2 cellular contexts compared by ENCODE assay signal in the genomic region with DNA sequence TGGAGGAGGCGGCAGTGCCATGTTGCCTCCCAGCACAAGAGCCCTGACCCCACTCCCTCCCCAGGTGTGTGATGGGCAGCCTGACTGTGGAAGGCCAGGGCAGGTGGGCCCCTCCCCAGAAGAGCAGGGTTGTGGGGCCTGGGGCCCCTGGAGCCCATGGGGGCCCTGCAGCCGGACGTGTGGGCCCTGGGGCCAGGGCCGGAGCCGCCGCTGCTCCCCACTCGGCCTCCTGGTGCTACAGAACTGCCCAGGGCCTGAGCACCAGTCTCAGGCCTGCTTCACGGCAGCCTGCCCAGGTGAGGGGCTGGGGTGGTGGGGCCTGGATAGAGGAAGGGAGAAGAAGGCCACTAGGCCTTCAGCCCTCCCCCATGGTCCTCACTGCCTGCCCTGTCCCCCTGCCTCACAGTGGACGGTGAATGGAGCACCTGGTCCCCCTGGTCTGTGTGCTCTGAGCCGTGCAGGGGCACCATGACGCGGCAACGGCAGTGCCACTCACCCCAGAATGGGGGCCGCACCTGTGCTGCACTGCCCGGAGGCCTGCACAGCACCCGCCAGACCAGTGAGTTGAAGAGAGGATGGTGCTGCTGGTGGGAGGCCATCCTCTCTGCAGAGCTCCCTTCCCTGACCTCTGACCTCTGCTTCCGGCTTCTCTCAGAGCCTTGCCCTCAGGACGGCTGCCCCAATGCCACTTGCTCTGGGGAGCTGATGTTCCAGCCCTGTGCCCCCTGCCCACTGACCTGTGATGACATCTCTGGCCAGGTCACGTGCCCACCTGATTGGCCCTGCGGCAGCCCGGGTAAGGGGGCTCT.
TF ChIP-seq lines count a peak whose summit lies in the region.

No MANE protein-coding gene starts in this region.

TF ChIP-seq in HepG2, 621 proteins besides CTCF, POLR2A, EP300 and RAD21:
- TF ChIP-seq FOXP1 (IDR thresholded peaks at IDR 0.05) = no peak
- TF ChIP-seq FOXP1 (CRISPR knock-in tag; IDR thresholded peaks at IDR 0.05) = no peak
- no peak for TF ChIP-seq MEF2D (CRISPR knock-in tag; IDR thresholded peaks at IDR 0.05)
- TF ChIP-seq NR2F6 (IDR thresholded peaks at IDR 0.05) = no peak
- 0 out of 2 replicates have a peak, but pooled peaks have one; percentile 6 for TF ChIP-seq NR2F6 (CRISPR knock-in tag; IDR thresholded peaks at IDR 0.05)
- TF ChIP-seq ZKSCAN5 (CRISPR knock-in tag; IDR thresholded peaks at IDR 0.05) = no peak
- TF ChIP-seq, protein P1, sequence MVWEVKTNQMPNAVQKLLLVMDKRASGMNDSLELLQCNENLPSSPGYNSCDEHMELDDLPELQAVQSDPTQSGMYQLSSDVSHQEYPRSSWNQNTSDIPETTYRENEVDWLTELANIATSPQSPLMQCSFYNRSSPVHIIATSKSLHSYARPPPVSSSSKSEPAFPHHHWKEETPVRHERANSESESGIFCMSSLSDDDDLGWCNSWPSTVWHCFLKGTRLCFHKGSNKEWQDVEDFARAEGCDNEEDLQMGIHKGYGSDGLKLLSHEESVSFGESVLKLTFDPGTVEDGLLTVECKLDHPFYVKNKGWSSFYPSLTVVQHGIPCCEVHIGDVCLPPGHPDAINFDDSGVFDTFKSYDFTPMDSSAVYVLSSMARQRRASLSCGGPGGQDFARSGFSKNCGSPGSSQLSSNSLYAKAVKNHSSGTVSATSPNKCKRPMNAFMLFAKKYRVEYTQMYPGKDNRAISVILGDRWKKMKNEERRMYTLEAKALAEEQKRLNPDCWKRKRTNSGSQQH (CRISPR knock-in tag; IDR thresholded peaks at IDR 0.05; ENCODE audit: low read depth) = no peak
- no peak for TF ChIP-seq CBX2 (IDR thresholded peaks at IDR 0.05; ENCODE audit: low read depth, low read length)
- no peak for TF ChIP-seq CBX2 (CRISPR knock-in tag; IDR thresholded peaks at IDR 0.05; ENCODE audit: low read depth)
- no peak for TF ChIP-seq HOXA9 (CRISPR knock-in tag; IDR thresholded peaks at IDR 0.05; ENCODE audit: borderline replicate concordance)
- TF ChIP-seq, protein P2, sequence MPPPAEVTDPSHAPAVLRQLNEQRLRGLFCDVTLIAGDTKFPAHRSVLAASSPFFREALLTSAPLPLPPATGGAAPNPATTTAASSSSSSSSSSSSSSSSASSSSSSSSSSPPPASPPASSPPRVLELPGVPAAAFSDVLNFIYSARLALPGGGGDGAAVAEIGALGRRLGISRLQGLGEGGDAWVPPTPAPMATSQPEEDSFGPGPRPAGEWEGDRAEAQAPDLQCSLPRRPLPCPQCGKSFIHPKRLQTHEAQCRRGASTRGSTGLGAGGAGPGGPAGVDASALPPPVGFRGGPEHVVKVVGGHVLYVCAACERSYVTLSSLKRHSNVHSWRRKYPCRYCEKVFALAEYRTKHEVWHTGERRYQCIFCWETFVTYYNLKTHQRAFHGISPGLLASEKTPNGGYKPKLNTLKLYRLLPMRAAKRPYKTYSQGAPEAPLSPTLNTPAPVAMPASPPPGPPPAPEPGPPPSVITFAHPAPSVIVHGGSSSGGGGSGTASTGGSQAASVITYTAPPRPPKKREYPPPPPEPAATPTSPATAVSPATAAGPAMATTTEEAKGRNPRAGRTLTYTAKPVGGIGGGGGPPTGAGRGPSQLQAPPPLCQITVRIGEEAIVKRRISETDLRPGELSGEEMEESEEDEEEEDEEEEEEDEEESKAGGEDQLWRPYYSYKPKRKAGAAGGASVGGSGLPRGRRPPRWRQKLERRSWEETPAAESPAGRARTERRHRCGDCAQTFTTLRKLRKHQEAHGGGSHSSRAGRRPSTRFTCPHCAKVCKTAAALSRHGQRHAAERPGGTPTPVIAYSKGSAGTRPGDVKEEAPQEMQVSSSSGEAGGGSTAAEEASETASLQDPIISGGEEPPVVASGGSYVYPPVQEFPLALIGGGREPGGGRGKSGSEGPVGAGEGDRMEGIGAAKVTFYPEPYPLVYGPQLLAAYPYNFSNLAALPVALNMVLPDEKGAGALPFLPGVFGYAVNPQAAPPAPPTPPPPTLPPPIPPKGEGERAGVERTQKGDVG (CRISPR knock-in tag; IDR thresholded peaks at IDR 0.05; ENCODE audit: borderline replicate concordance) = no peak
- TF ChIP-seq HNRNPL (IDR thresholded peaks at IDR 0.05; ENCODE audit: low read depth, low read length) = 0 out of 2 replicates have a peak, but pooled peaks have one; percentile 48

TF ChIP-seq in GM12878, 131 proteins besides CTCF, POLR2A, EP300 and RAD21:
- no peak for TF ChIP-seq ZNF24 (IDR thresholded peaks at IDR 0.05)
- no peak for TF ChIP-seq FOXM1 (IDR thresholded peaks at IDR 0.05; ENCODE audit: low read depth, low read length)
- TF ChIP-seq CEBPB (IDR thresholded peaks at IDR 0.05; ENCODE audit: borderline replicate concordance in 1 of 2, low read depth in 2 of 2, low read length in 2 of 2) = no peak
- peak; percentile 58 for TF ChIP-seq NR2F1 (conservative IDR thresholded peaks at IDR 0.05)
- no peak for TF ChIP-seq ATF7 (IDR thresholded peaks at IDR 0.05; ENCODE audit: low read depth)
- TF ChIP-seq, protein P3, sequence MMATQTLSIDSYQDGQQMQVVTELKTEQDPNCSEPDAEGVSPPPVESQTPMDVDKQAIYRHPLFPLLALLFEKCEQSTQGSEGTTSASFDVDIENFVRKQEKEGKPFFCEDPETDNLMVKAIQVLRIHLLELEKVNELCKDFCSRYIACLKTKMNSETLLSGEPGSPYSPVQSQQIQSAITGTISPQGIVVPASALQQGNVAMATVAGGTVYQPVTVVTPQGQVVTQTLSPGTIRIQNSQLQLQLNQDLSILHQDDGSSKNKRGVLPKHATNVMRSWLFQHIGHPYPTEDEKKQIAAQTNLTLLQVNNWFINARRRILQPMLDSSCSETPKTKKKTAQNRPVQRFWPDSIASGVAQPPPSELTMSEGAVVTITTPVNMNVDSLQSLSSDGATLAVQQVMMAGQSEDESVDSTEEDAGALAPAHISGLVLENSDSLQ (IDR thresholded peaks at IDR 0.05) = no peak
- TF ChIP-seq ESRRA (IDR thresholded peaks at IDR 0.05; ENCODE audit: low read length) = no peak
- no peak for TF ChIP-seq SREBF1 (IDR thresholded peaks at IDR 0.05; ENCODE audit: low read length)
- TF ChIP-seq MEF2A (IDR thresholded peaks at IDR 0.05; ENCODE audit: insufficient read depth, low read depth, low read length) = no peak
- TF ChIP-seq ZZZ3 (IDR thresholded peaks at IDR 0.05; ENCODE audit: control insufficient read depth, insufficient read length, low read depth) = no peak
- TF ChIP-seq BHLHE40 (IDR thresholded peaks at IDR 0.05; ENCODE audit: borderline replicate concordance in 1 of 2, low read depth in 2 of 2, low read length in 1 of 2) = peak in 1 of 2 experiments; percentile 39; a peak in 1 of 4 replicates
- TF ChIP-seq, protein P4, sequence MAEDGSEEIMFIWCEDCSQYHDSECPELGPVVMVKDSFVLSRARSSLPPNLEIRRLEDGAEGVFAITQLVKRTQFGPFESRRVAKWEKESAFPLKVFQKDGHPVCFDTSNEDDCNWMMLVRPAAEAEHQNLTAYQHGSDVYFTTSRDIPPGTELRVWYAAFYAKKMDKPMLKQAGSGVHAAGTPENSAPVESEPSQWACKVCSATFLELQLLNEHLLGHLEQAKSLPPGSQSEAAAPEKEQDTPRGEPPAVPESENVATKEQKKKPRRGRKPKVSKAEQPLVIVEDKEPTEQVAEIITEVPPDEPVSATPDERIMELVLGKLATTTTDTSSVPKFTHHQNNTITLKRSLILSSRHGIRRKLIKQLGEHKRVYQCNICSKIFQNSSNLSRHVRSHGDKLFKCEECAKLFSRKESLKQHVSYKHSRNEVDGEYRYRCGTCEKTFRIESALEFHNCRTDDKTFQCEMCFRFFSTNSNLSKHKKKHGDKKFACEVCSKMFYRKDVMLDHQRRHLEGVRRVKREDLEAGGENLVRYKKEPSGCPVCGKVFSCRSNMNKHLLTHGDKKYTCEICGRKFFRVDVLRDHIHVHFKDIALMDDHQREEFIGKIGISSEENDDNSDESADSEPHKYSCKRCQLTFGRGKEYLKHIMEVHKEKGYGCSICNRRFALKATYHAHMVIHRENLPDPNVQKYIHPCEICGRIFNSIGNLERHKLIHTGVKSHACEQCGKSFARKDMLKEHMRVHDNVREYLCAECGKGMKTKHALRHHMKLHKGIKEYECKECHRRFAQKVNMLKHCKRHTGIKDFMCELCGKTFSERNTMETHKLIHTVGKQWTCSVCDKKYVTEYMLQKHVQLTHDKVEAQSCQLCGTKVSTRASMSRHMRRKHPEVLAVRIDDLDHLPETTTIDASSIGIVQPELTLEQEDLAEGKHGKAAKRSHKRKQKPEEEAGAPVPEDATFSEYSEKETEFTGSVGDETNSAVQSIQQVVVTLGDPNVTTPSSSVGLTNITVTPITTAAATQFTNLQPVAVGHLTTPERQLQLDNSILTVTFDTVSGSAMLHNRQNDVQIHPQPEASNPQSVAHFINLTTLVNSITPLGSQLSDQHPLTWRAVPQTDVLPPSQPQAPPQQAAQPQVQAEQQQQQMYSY (CRISPR knock-in tag; IDR thresholded peaks at IDR 0.05) = no peak
